8 cellular contexts compared by ENCODE assay signal in genomic region chr10:52083422-52083821, GRCh38.
"Had no signal": no experiment of that assay in that cellular context is flagged by ENCODE, and none has a peak within 500 bp of the region (broad histone marks: within the 10 kb centered on the region; RNA-seq: fewer than 3 reads in every experiment).

No MANE protein-coding gene starts in this region.

- H3K9me3 ChIP-seq: HAP-1 had no signal

- DNase-seq: GM23248, GOT3, H7, KBM-7 had no signal

- H3K4me1 ChIP-seq: HAP-1 had no signal

- H3K4me3 ChIP-seq: GM23248, HAP-1 had no signal

- H3K36me3 ChIP-seq: HAP-1 had no signal

- H2AFZ ChIP-seq: GM23248 had no signal

- ATAC-seq: HCT116 had no signal

- H3K27ac ChIP-seq: GM23248, KMS-11 had no signal

- H3K9ac ChIP-seq: GM23248, KMS-11 had no signal

- FAIRE-seq: HTR-8/SVneo had no signal

- H3K4me2 ChIP-seq: KMS-11 had no signal
